Comparison of ENCODE assay signal across 9 cellular contexts in genomic region chr1:56409112-56409691, GRCh38.
DNase-seq lines count a peak whose midpoint lies in the region; ATAC-seq, FAIRE-seq and TF ChIP-seq lines count a peak whose summit lies in the region.
"Had no signal": no experiment of that assay in that cellular context is flagged by ENCODE, and none has a peak within 500 bp of the region (broad histone marks: within the 10 kb centered on the region; RNA-seq: fewer than 3 reads in every experiment).

No MANE protein-coding gene starts in this region.

- no peaks in the 10 kb centered on the region for H3K4me1 Mint-ChIP-seq in CD8-positive, alpha-beta memory T cell

- no peak overlapping the region for H3K4me3 Mint-ChIP-seq in CD8-positive, alpha-beta memory T cell

- no peak overlapping the region for H3K27ac Mint-ChIP-seq in CD8-positive, alpha-beta memory T cell

- intact Hi-C loops in left lung (cut with DNase I) = no loop called here

- H3K36me3 ChIP-seq in left lung = no peaks in the 10 kb centered on the region
- H3K36me3 ChIP-seq in CD8-positive, alpha-beta memory T cell (ENCODE audit: insufficient read depth, low read length) = no peaks in the 10 kb centered on the region

- TF ChIP-seq CTCF in left lung (IDR thresholded peaks at IDR 0.05) = no peak

- ATAC-seq in left lung (peak; percentile 83), HG03378 (IDR thresholded peaks at IDR 0.05; ENCODE audit: unreplicated experiment) (no peak)

- no peak for FAIRE-seq in GM19239 (lab: Jason Lieb, UNC)

- CTCF ChIA-PET in CD8-positive, alpha-beta memory T cell (lab: Charles Lee) = no interaction called here

- DNase-seq in COLO668 (lab: John Stamatoyannopoulos, UW; ENCODE audit: unreplicated experiment) (peak; percentile 62), GM19239 (ENCODE audit: insufficient read length, low spot score) (peak; percentile 14), UCSD-AML1 (lab: John Stamatoyannopoulos, UW; ENCODE audit: unreplicated experiment) (peak; percentile 11), left lung (peak; percentile 53 to 77), T-helper 9 cell (no peak), DMS79 treated with DMSO at 0.1 percent for 48 hours (lab: John Stamatoyannopoulos, UW) (no peak)
- DNase-seq in CD8-positive, alpha-beta memory T cell = no peak
- DNase-seq: activated naive CD4-positive, alpha-beta T cell had no signal

- no peaks in the 10 kb centered on the region for H3K9me3 ChIP-seq in left lung
- no peaks in the 10 kb centered on the region for H3K9me3 ChIP-seq in CD8-positive, alpha-beta memory T cell (ENCODE audit: low read length)

- peaks cover 0 to 3% of the 10 kb centered on the region in 2 donors for H3K4me1 ChIP-seq in left lung
- no peaks in the 10 kb centered on the region for H3K4me1 ChIP-seq in CD8-positive, alpha-beta memory T cell (ENCODE audit: insufficient read depth, low read length)

- no peak overlapping the region for H3K27ac ChIP-seq in left lung
- H3K27ac ChIP-seq in CD8-positive, alpha-beta memory T cell (ENCODE audit: low read depth, low read length) = no peak overlapping the region

- peaks cover 0 to 2% of the 10 kb centered on the region in 2 donors for H3K27me3 Mint-ChIP-seq in CD8-positive, alpha-beta memory T cell

- H3K4me3 ChIP-seq in left lung = no peak overlapping the region
- no peak overlapping the region for H3K4me3 ChIP-seq in CD8-positive, alpha-beta memory T cell (ENCODE audit: low read length)

- H3K36me3 Mint-ChIP-seq in CD8-positive, alpha-beta memory T cell = no peaks in the 10 kb centered on the region

- peaks cover 0 to 5% (median 0%) of the 10 kb centered on the region in 5 donors for H3K9me3 Mint-ChIP-seq in CD8-positive, alpha-beta memory T cell

- POLR2A ChIA-PET in CD8-positive, alpha-beta memory T cell (lab: Charles Lee) = no interaction called here

- no peaks in the 10 kb centered on the region for H3K27me3 ChIP-seq in left lung
- no peaks in the 10 kb centered on the region for H3K27me3 ChIP-seq in CD8-positive, alpha-beta memory T cell (ENCODE audit: insufficient read depth, low read length, poor library complexity, severe bottlenecking)

Comparison
In these comparisons a context has a peak if more than half of its experiments do, and no peak if none do; other contexts are left out.
1. DNase-seq: peak in COLO668 (single experiment), GM19239 (single experiment), UCSD-AML1 (single experiment) and left lung (2 of 2); none in T-helper 9 cell (single experiment), DMS79 treated with DMSO at 0.1 percent for 48 hours (single experiment) and CD8-positive, alpha-beta memory T cell (0 of 5).